Comparison of ENCODE assay signal across 2 cellular contexts in the genomic region with DNA sequence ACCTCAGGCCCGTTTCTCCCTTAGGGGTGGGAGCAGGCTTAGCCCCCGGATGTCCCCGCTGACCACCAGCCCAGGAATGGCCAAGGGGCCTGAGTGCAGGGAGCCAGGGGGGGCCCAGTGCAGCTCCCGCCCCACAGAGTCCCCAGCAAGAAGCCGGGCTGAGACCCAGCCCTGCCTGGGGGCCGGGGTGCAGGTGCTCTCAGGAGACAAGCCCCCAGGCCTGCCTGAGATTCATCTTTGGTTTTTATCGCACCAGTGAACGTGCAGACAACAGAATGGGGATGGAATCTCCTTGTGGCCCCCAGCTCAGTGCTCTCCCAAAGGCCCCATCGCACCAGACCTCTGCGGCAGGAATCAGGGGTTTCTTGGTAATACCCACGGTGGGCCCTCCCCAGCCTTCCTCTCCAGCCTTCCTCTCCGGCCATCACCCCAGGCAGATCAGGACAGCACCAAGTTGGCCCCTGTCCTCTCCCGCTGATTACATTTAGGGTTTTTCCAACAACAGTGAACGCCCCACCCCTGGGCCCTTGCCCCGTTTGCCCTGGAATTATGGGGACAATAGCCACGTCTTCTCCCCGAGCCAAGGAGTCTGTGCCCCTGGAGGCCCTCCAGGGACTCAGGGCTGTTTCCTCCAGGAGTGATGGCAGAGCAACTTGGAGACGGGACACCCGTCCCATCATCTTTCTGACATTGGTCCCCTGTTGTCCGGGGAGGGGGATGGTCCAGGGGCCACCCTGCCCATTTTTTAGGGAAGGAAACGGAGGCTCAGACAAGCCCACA.
TF ChIP-seq lines count a peak whose summit lies in the region.

No MANE protein-coding gene starts in this region.

TF ChIP-seq in WTC11, 78 proteins besides CTCF, POLR2A, EP300 and RAD21 (continues in another document):
- TF ChIP-seq ZNF396 (CRISPR knock-in tag; IDR thresholded peaks at IDR 0.05; ENCODE audit: borderline replicate concordance) = no peak
- no peak for TF ChIP-seq KAT7 (CRISPR knock-in tag; IDR thresholded peaks at IDR 0.05; ENCODE audit: borderline replicate concordance)
- TF ChIP-seq SMAD3 (CRISPR knock-in tag; IDR thresholded peaks at IDR 0.05; ENCODE audit: borderline replicate concordance) = no peak
- no peak for TF ChIP-seq NFE2L1 (CRISPR knock-in tag; IDR thresholded peaks at IDR 0.05)
- TF ChIP-seq PRRX2 (CRISPR knock-in tag; IDR thresholded peaks at IDR 0.05) = no peak
- TF ChIP-seq FOXK1 (CRISPR knock-in tag; IDR thresholded peaks at IDR 0.05) = no peak
- TF ChIP-seq, protein P1, sequence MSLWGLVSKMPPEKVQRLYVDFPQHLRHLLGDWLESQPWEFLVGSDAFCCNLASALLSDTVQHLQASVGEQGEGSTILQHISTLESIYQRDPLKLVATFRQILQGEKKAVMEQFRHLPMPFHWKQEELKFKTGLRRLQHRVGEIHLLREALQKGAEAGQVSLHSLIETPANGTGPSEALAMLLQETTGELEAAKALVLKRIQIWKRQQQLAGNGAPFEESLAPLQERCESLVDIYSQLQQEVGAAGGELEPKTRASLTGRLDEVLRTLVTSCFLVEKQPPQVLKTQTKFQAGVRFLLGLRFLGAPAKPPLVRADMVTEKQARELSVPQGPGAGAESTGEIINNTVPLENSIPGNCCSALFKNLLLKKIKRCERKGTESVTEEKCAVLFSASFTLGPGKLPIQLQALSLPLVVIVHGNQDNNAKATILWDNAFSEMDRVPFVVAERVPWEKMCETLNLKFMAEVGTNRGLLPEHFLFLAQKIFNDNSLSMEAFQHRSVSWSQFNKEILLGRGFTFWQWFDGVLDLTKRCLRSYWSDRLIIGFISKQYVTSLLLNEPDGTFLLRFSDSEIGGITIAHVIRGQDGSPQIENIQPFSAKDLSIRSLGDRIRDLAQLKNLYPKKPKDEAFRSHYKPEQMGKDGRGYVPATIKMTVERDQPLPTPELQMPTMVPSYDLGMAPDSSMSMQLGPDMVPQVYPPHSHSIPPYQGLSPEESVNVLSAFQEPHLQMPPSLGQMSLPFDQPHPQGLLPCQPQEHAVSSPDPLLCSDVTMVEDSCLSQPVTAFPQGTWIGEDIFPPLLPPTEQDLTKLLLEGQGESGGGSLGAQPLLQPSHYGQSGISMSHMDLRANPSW (CRISPR knock-in tag; conservative IDR thresholded peaks at IDR 0.05; ENCODE audit: low read depth) = no peak
- TF ChIP-seq RELA (CRISPR knock-in tag; IDR thresholded peaks at IDR 0.05; ENCODE audit: borderline replicate concordance) = no peak
- TF ChIP-seq SMAD4 (CRISPR knock-in tag; IDR thresholded peaks at IDR 0.05) = no peak
- TF ChIP-seq, protein P2, sequence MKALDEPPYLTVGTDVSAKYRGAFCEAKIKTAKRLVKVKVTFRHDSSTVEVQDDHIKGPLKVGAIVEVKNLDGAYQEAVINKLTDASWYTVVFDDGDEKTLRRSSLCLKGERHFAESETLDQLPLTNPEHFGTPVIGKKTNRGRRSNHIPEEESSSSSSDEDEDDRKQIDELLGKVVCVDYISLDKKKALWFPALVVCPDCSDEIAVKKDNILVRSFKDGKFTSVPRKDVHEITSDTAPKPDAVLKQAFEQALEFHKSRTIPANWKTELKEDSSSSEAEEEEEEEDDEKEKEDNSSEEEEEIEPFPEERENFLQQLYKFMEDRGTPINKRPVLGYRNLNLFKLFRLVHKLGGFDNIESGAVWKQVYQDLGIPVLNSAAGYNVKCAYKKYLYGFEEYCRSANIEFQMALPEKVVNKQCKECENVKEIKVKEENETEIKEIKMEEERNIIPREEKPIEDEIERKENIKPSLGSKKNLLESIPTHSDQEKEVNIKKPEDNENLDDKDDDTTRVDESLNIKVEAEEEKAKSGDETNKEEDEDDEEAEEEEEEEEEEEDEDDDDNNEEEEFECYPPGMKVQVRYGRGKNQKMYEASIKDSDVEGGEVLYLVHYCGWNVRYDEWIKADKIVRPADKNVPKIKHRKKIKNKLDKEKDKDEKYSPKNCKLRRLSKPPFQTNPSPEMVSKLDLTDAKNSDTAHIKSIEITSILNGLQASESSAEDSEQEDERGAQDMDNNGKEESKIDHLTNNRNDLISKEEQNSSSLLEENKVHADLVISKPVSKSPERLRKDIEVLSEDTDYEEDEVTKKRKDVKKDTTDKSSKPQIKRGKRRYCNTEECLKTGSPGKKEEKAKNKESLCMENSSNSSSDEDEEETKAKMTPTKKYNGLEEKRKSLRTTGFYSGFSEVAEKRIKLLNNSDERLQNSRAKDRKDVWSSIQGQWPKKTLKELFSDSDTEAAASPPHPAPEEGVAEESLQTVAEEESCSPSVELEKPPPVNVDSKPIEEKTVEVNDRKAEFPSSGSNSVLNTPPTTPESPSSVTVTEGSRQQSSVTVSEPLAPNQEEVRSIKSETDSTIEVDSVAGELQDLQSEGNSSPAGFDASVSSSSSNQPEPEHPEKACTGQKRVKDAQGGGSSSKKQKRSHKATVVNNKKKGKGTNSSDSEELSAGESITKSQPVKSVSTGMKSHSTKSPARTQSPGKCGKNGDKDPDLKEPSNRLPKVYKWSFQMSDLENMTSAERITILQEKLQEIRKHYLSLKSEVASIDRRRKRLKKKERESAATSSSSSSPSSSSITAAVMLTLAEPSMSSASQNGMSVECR (CRISPR knock-in tag; IDR thresholded peaks at IDR 0.05; ENCODE audit: borderline replicate concordance) = no peak
- TF ChIP-seq ETV6 (CRISPR knock-in tag; IDR thresholded peaks at IDR 0.05) = no peak
- TF ChIP-seq, protein P3, sequence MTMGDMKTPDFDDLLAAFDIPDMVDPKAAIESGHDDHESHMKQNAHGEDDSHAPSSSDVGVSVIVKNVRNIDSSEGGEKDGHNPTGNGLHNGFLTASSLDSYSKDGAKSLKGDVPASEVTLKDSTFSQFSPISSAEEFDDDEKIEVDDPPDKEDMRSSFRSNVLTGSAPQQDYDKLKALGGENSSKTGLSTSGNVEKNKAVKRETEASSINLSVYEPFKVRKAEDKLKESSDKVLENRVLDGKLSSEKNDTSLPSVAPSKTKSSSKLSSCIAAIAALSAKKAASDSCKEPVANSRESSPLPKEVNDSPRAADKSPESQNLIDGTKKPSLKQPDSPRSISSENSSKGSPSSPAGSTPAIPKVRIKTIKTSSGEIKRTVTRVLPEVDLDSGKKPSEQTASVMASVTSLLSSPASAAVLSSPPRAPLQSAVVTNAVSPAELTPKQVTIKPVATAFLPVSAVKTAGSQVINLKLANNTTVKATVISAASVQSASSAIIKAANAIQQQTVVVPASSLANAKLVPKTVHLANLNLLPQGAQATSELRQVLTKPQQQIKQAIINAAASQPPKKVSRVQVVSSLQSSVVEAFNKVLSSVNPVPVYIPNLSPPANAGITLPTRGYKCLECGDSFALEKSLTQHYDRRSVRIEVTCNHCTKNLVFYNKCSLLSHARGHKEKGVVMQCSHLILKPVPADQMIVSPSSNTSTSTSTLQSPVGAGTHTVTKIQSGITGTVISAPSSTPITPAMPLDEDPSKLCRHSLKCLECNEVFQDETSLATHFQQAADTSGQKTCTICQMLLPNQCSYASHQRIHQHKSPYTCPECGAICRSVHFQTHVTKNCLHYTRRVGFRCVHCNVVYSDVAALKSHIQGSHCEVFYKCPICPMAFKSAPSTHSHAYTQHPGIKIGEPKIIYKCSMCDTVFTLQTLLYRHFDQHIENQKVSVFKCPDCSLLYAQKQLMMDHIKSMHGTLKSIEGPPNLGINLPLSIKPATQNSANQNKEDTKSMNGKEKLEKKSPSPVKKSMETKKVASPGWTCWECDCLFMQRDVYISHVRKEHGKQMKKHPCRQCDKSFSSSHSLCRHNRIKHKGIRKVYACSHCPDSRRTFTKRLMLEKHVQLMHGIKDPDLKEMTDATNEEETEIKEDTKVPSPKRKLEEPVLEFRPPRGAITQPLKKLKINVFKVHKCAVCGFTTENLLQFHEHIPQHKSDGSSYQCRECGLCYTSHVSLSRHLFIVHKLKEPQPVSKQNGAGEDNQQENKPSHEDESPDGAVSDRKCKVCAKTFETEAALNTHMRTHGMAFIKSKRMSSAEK (CRISPR knock-in tag; IDR thresholded peaks at IDR 0.05; ENCODE audit: borderline replicate concordance) = no peak

TF ChIP-seq in HepG2, 621 proteins besides CTCF, POLR2A, EP300 and RAD21:
- TF ChIP-seq, protein P4, sequence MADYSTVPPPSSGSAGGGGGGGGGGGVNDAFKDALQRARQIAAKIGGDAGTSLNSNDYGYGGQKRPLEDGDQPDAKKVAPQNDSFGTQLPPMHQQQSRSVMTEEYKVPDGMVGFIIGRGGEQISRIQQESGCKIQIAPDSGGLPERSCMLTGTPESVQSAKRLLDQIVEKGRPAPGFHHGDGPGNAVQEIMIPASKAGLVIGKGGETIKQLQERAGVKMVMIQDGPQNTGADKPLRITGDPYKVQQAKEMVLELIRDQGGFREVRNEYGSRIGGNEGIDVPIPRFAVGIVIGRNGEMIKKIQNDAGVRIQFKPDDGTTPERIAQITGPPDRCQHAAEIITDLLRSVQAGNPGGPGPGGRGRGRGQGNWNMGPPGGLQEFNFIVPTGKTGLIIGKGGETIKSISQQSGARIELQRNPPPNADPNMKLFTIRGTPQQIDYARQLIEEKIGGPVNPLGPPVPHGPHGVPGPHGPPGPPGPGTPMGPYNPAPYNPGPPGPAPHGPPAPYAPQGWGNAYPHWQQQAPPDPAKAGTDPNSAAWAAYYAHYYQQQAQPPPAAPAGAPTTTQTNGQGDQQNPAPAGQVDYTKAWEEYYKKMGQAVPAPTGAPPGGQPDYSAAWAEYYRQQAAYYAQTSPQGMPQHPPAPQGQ (CRISPR knock-in tag; IDR thresholded peaks at IDR 0.05; ENCODE audit: borderline replicate concordance) = no peak
